In the genomic region with DNA sequence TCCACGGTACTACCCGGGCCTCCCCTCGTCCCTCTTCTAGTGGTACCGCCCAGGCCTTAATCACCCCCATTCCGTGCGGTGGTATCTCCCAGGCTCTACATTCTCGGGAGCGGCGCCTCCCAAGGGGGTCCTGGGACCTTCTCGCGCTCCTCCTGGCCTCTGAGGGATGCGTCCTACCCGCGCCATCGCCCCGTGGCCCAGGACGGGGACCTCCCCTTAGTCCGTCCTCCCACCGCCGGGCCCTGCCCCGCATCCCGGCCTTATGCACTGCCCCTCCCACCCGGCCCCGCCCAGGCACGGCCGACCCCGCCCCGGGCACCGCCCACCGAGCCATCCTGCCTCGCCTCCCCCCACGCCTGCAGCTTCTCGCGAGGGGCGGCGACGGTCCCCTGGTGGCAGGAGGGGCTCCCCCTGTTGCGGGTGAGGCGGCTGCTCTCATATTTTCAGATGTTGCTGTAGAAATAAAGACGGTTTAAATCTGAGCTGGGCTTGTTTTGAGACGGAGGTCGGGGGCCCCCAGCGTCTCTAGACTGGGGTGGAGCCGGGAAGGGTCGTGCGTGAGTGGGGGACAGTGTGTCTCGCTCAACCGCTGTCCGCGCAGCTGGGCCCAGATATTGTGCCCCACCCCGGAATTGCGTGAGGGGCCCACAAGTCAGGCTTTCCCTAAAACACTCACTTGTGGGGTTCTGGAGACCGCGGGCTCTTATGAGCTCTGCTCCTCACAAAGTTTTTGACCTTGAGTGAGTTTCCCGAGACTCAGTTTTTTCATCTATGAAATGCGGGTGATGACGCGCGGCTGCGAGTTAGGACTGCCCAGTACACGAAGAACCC, we compare ENCODE assay signal across 8 cellular contexts. TPM values are rescaled to one million over a fixed set of nuclear protein-coding genes. Genes with fewer than 3 reads are reported as not detected.
DNase-seq lines count a peak whose midpoint lies in the region; ATAC-seq and TF ChIP-seq lines count a peak whose summit lies in the region.

No MANE protein-coding gene starts in this region.

- ATAC-seq in GM21737 (IDR thresholded peaks at IDR 0.05; ENCODE audit: unreplicated experiment) (peak; percentile 42), left cardiac atrium (peak; percentile 87 to 91), upper lobe of left lung (ENCODE audit: low FRiP score in 2 of 2) (peak; percentile 91 to 93)

- no peaks in the 10 kb centered on the region for H3K9me3 ChIP-seq in adrenal gland (replicated peaks in 1 of 3)
- H3K9me3 ChIP-seq in upper lobe of left lung, result no peaks in the 10 kb centered on the region

- peak overlapping the region; percentile 73 to 98 (median 92) for H3K27ac ChIP-seq in adrenal gland
- peak overlapping the region; percentile 96 to 98 (median 97) for H3K27ac ChIP-seq in upper lobe of left lung

- peak; percentile 51 to 59 for TF ChIP-seq POLR2A in adrenal gland (IDR thresholded peaks at IDR 0.05)
- TF ChIP-seq POLR2A in upper lobe of left lung (IDR thresholded peaks at IDR 0.05), result peak in 1 of 4 donors; percentile 46

- DNase-seq in ELF-1 (ENCODE audit: low read depth, low spot score), result peak; percentile 77
- DNase-seq in LHCN-M2 (ENCODE audit: low read depth), result peak; percentile 79
- peak; percentile 82 for DNase-seq in T follicular helper cell (ENCODE audit: low read depth)
- DNase-seq in adrenal gland, result peak; percentile 89 to 95 (median 92)
- DNase-seq in left cardiac atrium, result peak; percentile 93
- DNase-seq in posterior vena cava (ENCODE audit: low spot score), result peak; percentile 97
- DNase-seq in upper lobe of left lung, result peak; percentile 93 to 98

- TF ChIP-seq EP300 in upper lobe of left lung (IDR thresholded peaks at IDR 0.05), result no peak

- H3K4me1 ChIP-seq in adrenal gland (replicated peaks in 1 of 2) (peaks cover 5 to 24% of the 10 kb centered on the region in 2 donors), upper lobe of left lung (peaks cover 25 to 36% (median 26%) of the 10 kb centered on the region in 4 donors)

- 0 to 7% (median 1%) methylated on average over 11 to 61 of the region's 61 CpGs for WGBS in adrenal gland, 4 donors
- 1 to 4% methylated on average over 19 to 60 of the region's 61 CpGs for WGBS in upper lobe of left lung, 2 donors

- peak in 4 of 6 experiments; percentile 19 to 45 (median 34) for TF ChIP-seq CTCF in adrenal gland (IDR thresholded peaks at IDR 0.05)
- TF ChIP-seq CTCF in upper lobe of left lung (IDR thresholded peaks at IDR 0.05), result peak in 3 of 6 experiments; percentile 17 to 41 (median 22)

- H3K27me3 ChIP-seq in adrenal gland (no peaks in the 10 kb centered on the region), upper lobe of left lung (no peaks in the 10 kb centered on the region)

- intact Hi-C loops in adrenal gland (cut with DNase I), result no loop called here
- intact Hi-C loops in left cardiac atrium (cut with DNase I), result no loop called here
- intact Hi-C loops in posterior vena cava (cut with DNase I), result no loop called here

- H3K36me3 ChIP-seq in adrenal gland (replicated peaks in 1 of 2), result peaks cover 0 to 27% of the 10 kb centered on the region in 2 donors
- H3K36me3 ChIP-seq in upper lobe of left lung, result peaks cover 3 to 42% (median 23%) of the 10 kb centered on the region in 4 donors

- peak overlapping the region in 3 of 4 donors; percentile 7 to 94 (median 81) for H3K4me3 ChIP-seq in adrenal gland
- peak overlapping the region; percentile 38 to 82 (median 72) for H3K4me3 ChIP-seq in upper lobe of left lung

RNA-seq across cellular contexts. Expression of a gene that starts 0.8 kb away (rescaled TPM):
- total RNA-seq in LHCN-M2 (2014; rRNA removed), result 184 and 193 TPM in 2 replicates
- polyA plus RNA-seq in LHCN-M2 (2012), result 243 TPM
- total RNA-seq in adrenal gland, result 100 to 1,000 TPM; 128 to 190 (median 164) TPM
- 100 to 1,000 TPM; 109 to 168 (median 135) TPM for polyA plus RNA-seq in adrenal gland
- total RNA-seq in left cardiac atrium, result 100 to 1,000 TPM; 114 to 115 TPM
- 100 to 1,000 TPM; 102 to 112 TPM for total RNA-seq in posterior vena cava
- 100 to 1,000 TPM in 5 of 6 donors, 10 to 100 TPM in 1; 34.6 to 173 (median 122) TPM for total RNA-seq in upper lobe of left lung

RNA-seq across cellular contexts. Expression of a gene that starts 10.1 kb away (rescaled TPM):
- 22.9 and 27.8 TPM in 2 replicates for total RNA-seq in LHCN-M2 (2014; rRNA removed)
- 29.0 TPM for polyA plus RNA-seq in LHCN-M2 (2012)
- total RNA-seq in adrenal gland, result 10 to 100 TPM; 17.3 to 50.0 (median 25.1) TPM
- 10 to 100 TPM; 14.6 to 68.1 (median 21.4) TPM for polyA plus RNA-seq in adrenal gland
- 10 to 100 TPM; 25.8 to 32.1 TPM for total RNA-seq in left cardiac atrium
- 10 to 100 TPM; 30.1 to 41.3 TPM for total RNA-seq in posterior vena cava
- total RNA-seq in upper lobe of left lung, result 10 to 100 TPM; 24.1 to 41.0 (median 34.4) TPM

RNA-seq across cellular contexts. Expression of a gene that starts 10.4 kb away (rescaled TPM):
- total RNA-seq in LHCN-M2 (2014; rRNA removed), result 0.86 and 1.9 TPM in 2 replicates
- 1.2 TPM for polyA plus RNA-seq in LHCN-M2 (2012)
- total RNA-seq in adrenal gland, result 10 to 100 TPM in 1 of 8 donors, 1 to 10 TPM in 3, under 1 TPM in 2, not detected in 2; 0.55 to 10.9 (median 1.8) TPM
- 10 to 100 TPM in 1 of 3 donors, 1 to 10 TPM in 2; 3.3 to 13.4 (median 9.7) TPM for polyA plus RNA-seq in adrenal gland
- total RNA-seq in left cardiac atrium, result not detected
- total RNA-seq in posterior vena cava, result not detected
- 1 to 10 TPM in 4 of 6 donors, not detected in 2; 1.4 to 2.0 (median 1.6) TPM for total RNA-seq in upper lobe of left lung

RNA-seq across cellular contexts. Expression of a gene that starts 21.3 kb away (rescaled TPM):
- total RNA-seq in LHCN-M2 (2014; rRNA removed) (120 and 127 TPM in 2 replicates), adrenal gland (100 to 1,000 TPM in 4 of 8 donors, 10 to 100 TPM in 4; 69.7 to 154 (median 97.1) TPM), left cardiac atrium (10 to 100 TPM; 53.2 to 81.1 TPM), posterior vena cava (10 to 100 TPM; 63.9 to 73.6 TPM), upper lobe of left lung (100 to 1,000 TPM in 1 of 6 donors, 10 to 100 TPM in 5; 25.1 to 107 (median 68.2) TPM)
- polyA plus RNA-seq in LHCN-M2 (2012), result 169 TPM
- 100 to 1,000 TPM in 2 of 3 donors, 10 to 100 TPM in 1; 97.9 to 129 (median 104) TPM for polyA plus RNA-seq in adrenal gland

RNA-seq across cellular contexts. Expression of a gene that starts 24.1 kb away (rescaled TPM):
- total RNA-seq in LHCN-M2 (2014; rRNA removed), result 0.23 and 0.32 TPM in 2 replicates
- 0.17 TPM for polyA plus RNA-seq in LHCN-M2 (2012)
- total RNA-seq in adrenal gland, result 1 to 10 TPM in 3 of 8 donors, under 1 TPM in 2, not detected in 3; 0.07 to 2.3 (median 1.3) TPM
- 1 to 10 TPM in 2 of 3 donors, under 1 TPM in 1; 0.42 to 6.8 (median 1.9) TPM for polyA plus RNA-seq in adrenal gland
- total RNA-seq in left cardiac atrium, result 1 to 10 TPM in 1 of 2 donors, under 1 TPM in 1; 0.86 to 1.1 TPM
- total RNA-seq in posterior vena cava, result not detected
- 1 to 10 TPM in 1 of 6 donors, under 1 TPM in 1, not detected in 4; 0.29 to 1.9 TPM for total RNA-seq in upper lobe of left lung

Comparison
In these comparisons a context has a peak if more than half of its experiments do, and no peak if none do; other contexts are left out.
1. Peak in every context shown above with its lines: DNase-seq, ATAC-seq, H3K4me3 ChIP-seq and H3K27ac ChIP-seq.
2. ATAC-seq: peak in every context shown above with its lines; median percentile 92 in upper lobe of left lung; 89 in left cardiac atrium; 42 in GM21737.